ENCODE assay signal across 8 cellular contexts in the genomic region with DNA sequence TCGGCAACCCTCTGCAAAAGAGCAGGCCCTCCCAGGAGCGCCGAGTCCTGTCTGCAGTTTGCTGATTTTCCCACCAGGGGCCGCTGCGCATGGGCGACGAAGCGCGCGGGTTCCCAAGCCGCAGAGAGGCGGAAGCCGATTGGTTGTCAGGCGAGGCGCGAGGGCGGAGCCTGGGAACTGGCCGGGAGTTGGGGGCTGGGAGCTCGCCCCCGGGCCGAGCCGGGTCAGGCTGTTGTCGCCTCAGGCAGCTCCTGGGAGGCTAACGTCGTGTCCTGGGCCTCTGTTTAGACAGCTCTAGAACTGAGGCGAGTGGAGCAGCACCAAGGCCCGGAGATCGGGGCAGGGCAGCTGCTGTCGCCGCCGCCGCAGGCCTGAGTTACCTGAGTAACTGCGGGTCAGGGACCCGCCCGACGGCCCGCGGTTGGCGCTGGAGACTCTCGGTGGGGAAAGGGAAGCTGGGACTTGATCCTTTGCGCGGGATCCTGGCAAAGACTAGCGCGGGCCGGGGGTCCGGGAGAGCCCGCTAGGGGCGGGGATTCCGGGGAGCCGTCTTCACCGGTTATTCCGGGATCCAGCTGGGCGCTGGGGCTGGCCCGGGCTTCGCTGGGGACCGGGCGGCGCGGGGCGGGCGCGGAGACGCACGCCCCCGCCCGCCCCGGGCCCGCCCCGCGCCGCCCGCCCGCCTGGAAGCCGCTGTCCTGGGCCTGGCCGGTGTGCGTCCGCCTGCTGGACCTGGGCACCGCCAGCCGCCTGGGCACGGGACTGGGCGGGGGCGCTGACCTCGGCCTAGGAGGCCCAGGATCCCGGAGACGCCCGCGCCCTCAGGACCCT. TPM values are rescaled to one million over a fixed set of nuclear protein-coding genes. Genes with fewer than 3 reads are reported as not detected.
DNase-seq lines count a peak whose midpoint lies in the region; ATAC-seq and TF ChIP-seq lines count a peak whose summit lies in the region.

Gene STIM1, plus strand, starts transcription at position 688 of the 831 bp plus-strand sequence. CDS start 607 bp downstream, outside the sequence.

- H3F3A ChIP-seq in PC-9 (ENCODE audit: insufficient read depth, low read depth) = no peaks in the 10 kb centered on the region

- H3K9me3 Mint-ChIP-seq in activated T-cell treated with anti-CD3 and anti-CD28 coated beads, Interleukin-2, amount 50 U/mL, for 24 hours = no peaks in the 10 kb centered on the region

- peak within 1 kb of the TSS; percentile 93 for H3K4me2 ChIP-seq in PC-9

- peak; percentile 54 for ATAC-seq in GM21576 (IDR thresholded peaks at IDR 0.05; ENCODE audit: unreplicated experiment)

- peaks cover 59% of the 10 kb centered on the region for H3K4me1 Mint-ChIP-seq in activated T-cell treated with anti-CD3 and anti-CD28 coated beads, Interleukin-2, amount 50 U/mL, for 24 hours (ENCODE audit: low read depth)

- peaks cover 41% of the 10 kb centered on the region for H3K4me1 ChIP-seq in PC-9 (replicated peaks; ENCODE audit: insufficient read depth)
- peaks cover 4 to 11% of the 10 kb centered on the region in 2 donors for H3K4me1 ChIP-seq in esophagus (ENCODE audit: control insufficient read depth in 2 of 2, insufficient read depth in 2 of 2, low read length in 1 of 2)
- peaks cover 25 to 47% of the 10 kb centered on the region in 2 donors for H3K4me1 ChIP-seq in muscle layer of duodenum (ENCODE audit: control insufficient read depth in 1 of 2, insufficient read depth in 2 of 2, low read length in 2 of 2)

- TF ChIP-seq RAD21 in Ishikawa (IDR thresholded peaks at IDR 0.05; ENCODE audit: low read depth) = peak; percentile 77

- H3K36me3 Mint-ChIP-seq in activated T-cell treated with anti-CD3 and anti-CD28 coated beads, Interleukin-2, amount 50 U/mL, for 24 hours (ENCODE audit: low read depth) = peaks cover 33% of the 10 kb centered on the region

- H3K36me3 ChIP-seq in PC-9 (ENCODE audit: low read depth) (no peaks in the 10 kb centered on the region), esophagus (ENCODE audit: control insufficient read depth in 2 of 2, insufficient read depth in 2 of 2, low read length in 1 of 2) (no peaks in the 10 kb centered on the region), muscle layer of duodenum (ENCODE audit: control insufficient read depth in 1 of 2, insufficient read depth in 2 of 2, low read length in 2 of 2) (peaks cover 0 to 3% of the 10 kb centered on the region in 2 donors)

- WGBS in esophagus, 2 donors = 0 to 1% methylated on average over 49 to 87 of the region's 87 CpGs

- TSS peak; percentile 76 for BruUV-seq in PC-9 (replicated peaks; lab: Mats Ljungman, UMichigan)

- TF ChIP-seq CTCF in PC-9 (conservative IDR thresholded peaks at IDR 0.05) = peak; percentile 86

- H3K9me2 ChIP-seq in PC-9 (ENCODE audit: insufficient read depth) = no peaks in the 10 kb centered on the region

- H2AFZ ChIP-seq in PC-9 = peak within 1 kb of the TSS; percentile 85

- no peaks in the 10 kb centered on the region for H3K27me3 ChIP-seq in PC-9 (ENCODE audit: insufficient read depth, low read depth)
- no peaks in the 10 kb centered on the region for H3K27me3 ChIP-seq in esophagus (ENCODE audit: control insufficient read depth in 1 of 2, insufficient read depth in 2 of 2, low read length in 2 of 2)
- no peaks in the 10 kb centered on the region for H3K27me3 ChIP-seq in muscle layer of duodenum (ENCODE audit: low read depth, low read length)

- H3K27ac ChIP-seq in PC-9 = peak within 1 kb of the TSS; percentile 76
- H3K27ac ChIP-seq in esophagus (ENCODE audit: low read depth in 2 of 2, low read length in 1 of 2) = peak within 1 kb of the TSS; percentile 95 to 99
- peak within 1 kb of the TSS; percentile 88 for H3K27ac ChIP-seq in muscle layer of duodenum (ENCODE audit: low read length)

- DNase-seq in DMS53 treated with DMSO at 0.1 percent for 48 hours (lab: John Stamatoyannopoulos, UW; ENCODE audit: unreplicated experiment) (peak; percentile 87), PC-9 (peak; percentile 71 to 92)
- peak; percentile 100 for DNase-seq in activated T-cell treated with anti-CD3 and anti-CD28 coated beads, Interleukin-2, amount 50 U/mL, for 24 hours
- DNase-seq in stimulated activated CD8-positive, alpha-beta memory T cell treated with anti-CD3 and anti-CD28 coated beads, Interleukin-7, amount 100 ng/mL, for 4 hours (ENCODE audit: low read depth in 2 of 2) = peak; percentile 94 to 95

- peaks cover 45% of the 10 kb centered on the region for H3K79me2 ChIP-seq in PC-9 (ENCODE audit: low read depth)

- intact Hi-C loops in PC-9 (cut with micrococcal nuclease; ENCODE audit: unreplicated experiment) = loop anchor here (1.0 to 5.0 kb wide), 3 partner anchors 50 to 217 kb away; no protein-coding TSS in a partner anchor

- peak within 1 kb of the TSS; percentile 98 for H3K4me3 Mint-ChIP-seq in activated T-cell treated with anti-CD3 and anti-CD28 coated beads, Interleukin-2, amount 50 U/mL, for 24 hours

- H3K9me3 ChIP-seq in PC-9 (ENCODE audit: insufficient read depth, low read depth) (no peaks in the 10 kb centered on the region), esophagus (ENCODE audit: control insufficient read depth in 2 of 2, insufficient read depth in 1 of 2, low read depth in 1 of 2, low read length in 1 of 2) (no peaks in the 10 kb centered on the region), muscle layer of duodenum (ENCODE audit: control insufficient read depth in 1 of 2, low read length in 2 of 2) (no peaks in the 10 kb centered on the region)

- H4K20me1 ChIP-seq in PC-9 (ENCODE audit: insufficient read depth) = no peaks in the 10 kb centered on the region

- CTCF ChIA-PET in PC-9 (lab: Charles Lee) = interaction anchor here (0.5 to 1.6 kb wide), 10 partner anchors 14 to 983 kb away, joined by 3 to 11 read pairs (median 4); partner anchors contain the start of gene RHOG

- TF ChIP-seq EP300 in Ishikawa (IDR thresholded peaks at IDR 0.05; ENCODE audit: borderline replicate concordance) = no peak

- H3K27ac Mint-ChIP-seq in activated T-cell treated with anti-CD3 and anti-CD28 coated beads, Interleukin-2, amount 50 U/mL, for 24 hours = peak within 1 kb of the TSS; percentile 100

- peak within 1 kb of the TSS; percentile 82 for H3K4me3 ChIP-seq in PC-9
- peak within 1 kb of the TSS; percentile 80 to 82 for H3K4me3 ChIP-seq in esophagus (ENCODE audit: low read depth in 1 of 2, low read length in 2 of 2)
- peak within 1 kb of the TSS; percentile 90 to 92 for H3K4me3 ChIP-seq in muscle layer of duodenum (ENCODE audit: low read depth in 1 of 2, low read length in 2 of 2)

- H3K27me3 Mint-ChIP-seq in activated T-cell treated with anti-CD3 and anti-CD28 coated beads, Interleukin-2, amount 50 U/mL, for 24 hours = no peaks in the 10 kb centered on the region

- POLR2A ChIA-PET in PC-9 (lab: Charles Lee; ENCODE audit: unreplicated experiment) = interaction anchor here (0.5 to 0.7 kb wide), 4 partner anchors 55 to 273 kb away, joined by 4 to 11 read pairs (median 6); no protein-coding TSS in a partner anchor

TF ChIP-seq in Ishikawa, 13 proteins besides CTCF, POLR2A, EP300 and RAD21:
- TF ChIP-seq TCF12 (IDR thresholded peaks at IDR 0.05; ENCODE audit: low read depth) = peak; percentile 49
- TF ChIP-seq ZBTB7A (IDR thresholded peaks at IDR 0.05; ENCODE audit: low read depth) = peak; percentile 68
- TF ChIP-seq YY1 (IDR thresholded peaks at IDR 0.05; ENCODE audit: low read depth) = peak; percentile 39; the same call in 1 of the 2 replicates
- peak; percentile 47; the same call in 1 of the 2 replicates for TF ChIP-seq TAF1 (IDR thresholded peaks at IDR 0.05; ENCODE audit: low read depth)
- no peak for TF ChIP-seq EGR1 (IDR thresholded peaks at IDR 0.05)
- TF ChIP-seq, protein P1, sequence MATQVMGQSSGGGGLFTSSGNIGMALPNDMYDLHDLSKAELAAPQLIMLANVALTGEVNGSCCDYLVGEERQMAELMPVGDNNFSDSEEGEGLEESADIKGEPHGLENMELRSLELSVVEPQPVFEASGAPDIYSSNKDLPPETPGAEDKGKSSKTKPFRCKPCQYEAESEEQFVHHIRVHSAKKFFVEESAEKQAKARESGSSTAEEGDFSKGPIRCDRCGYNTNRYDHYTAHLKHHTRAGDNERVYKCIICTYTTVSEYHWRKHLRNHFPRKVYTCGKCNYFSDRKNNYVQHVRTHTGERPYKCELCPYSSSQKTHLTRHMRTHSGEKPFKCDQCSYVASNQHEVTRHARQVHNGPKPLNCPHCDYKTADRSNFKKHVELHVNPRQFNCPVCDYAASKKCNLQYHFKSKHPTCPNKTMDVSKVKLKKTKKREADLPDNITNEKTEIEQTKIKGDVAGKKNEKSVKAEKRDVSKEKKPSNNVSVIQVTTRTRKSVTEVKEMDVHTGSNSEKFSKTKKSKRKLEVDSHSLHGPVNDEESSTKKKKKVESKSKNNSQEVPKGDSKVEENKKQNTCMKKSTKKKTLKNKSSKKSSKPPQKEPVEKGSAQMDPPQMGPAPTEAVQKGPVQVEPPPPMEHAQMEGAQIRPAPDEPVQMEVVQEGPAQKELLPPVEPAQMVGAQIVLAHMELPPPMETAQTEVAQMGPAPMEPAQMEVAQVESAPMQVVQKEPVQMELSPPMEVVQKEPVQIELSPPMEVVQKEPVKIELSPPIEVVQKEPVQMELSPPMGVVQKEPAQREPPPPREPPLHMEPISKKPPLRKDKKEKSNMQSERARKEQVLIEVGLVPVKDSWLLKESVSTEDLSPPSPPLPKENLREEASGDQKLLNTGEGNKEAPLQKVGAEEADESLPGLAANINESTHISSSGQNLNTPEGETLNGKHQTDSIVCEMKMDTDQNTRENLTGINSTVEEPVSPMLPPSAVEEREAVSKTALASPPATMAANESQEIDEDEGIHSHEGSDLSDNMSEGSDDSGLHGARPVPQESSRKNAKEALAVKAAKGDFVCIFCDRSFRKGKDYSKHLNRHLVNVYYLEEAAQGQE (IDR thresholded peaks at IDR 0.05; ENCODE audit: low read depth) = no peak
- TF ChIP-seq CEBPB (IDR thresholded peaks at IDR 0.05) = peak; percentile 11; the same call in 1 of the 2 replicates
- TF ChIP-seq, protein P2, sequence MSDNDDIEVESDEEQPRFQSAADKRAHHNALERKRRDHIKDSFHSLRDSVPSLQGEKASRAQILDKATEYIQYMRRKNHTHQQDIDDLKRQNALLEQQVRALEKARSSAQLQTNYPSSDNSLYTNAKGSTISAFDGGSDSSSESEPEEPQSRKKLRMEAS (IDR thresholded peaks at IDR 0.05) = peak; percentile 87
- TF ChIP-seq, protein P3, sequence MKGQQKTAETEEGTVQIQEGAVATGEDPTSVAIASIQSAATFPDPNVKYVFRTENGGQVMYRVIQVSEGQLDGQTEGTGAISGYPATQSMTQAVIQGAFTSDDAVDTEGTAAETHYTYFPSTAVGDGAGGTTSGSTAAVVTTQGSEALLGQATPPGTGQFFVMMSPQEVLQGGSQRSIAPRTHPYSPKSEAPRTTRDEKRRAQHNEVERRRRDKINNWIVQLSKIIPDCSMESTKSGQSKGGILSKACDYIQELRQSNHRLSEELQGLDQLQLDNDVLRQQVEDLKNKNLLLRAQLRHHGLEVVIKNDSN (IDR thresholded peaks at IDR 0.05) = no peak

RNA-seq across cellular contexts. Expression of gene STIM1, which starts in this region (rescaled TPM):
- 26.8 and 28.3 TPM in 2 replicates for total RNA-seq in PC-9 (2021)
- 10 to 100 TPM; 29.5 to 42.7 TPM for polyA plus RNA-seq in esophagus

Comparison
In these comparisons a context has a peak if more than half of its experiments do, and no peak if none do; other contexts are left out.
1. Peak in every context shown above with its lines: DNase-seq, ATAC-seq, H3K4me3 ChIP-seq and H3K27ac ChIP-seq.